ENCODE assay signal across 8 cellular contexts in genomic region chr10:24953350-24954074, GRCh38. TPM values are rescaled to one million over a fixed set of nuclear protein-coding genes. Genes with fewer than 3 reads are reported as not detected.
DNase-seq lines count a peak whose midpoint lies in the region; ATAC-seq and TF ChIP-seq lines count a peak whose summit lies in the region.

No MANE protein-coding gene starts in this region.

- H3K27ac ChIP-seq in PC-3 (ENCODE audit: low read length): peak overlapping the region; percentile 47
- peak overlapping the region; percentile 11 to 80 for H3K27ac ChIP-seq in esophagus (ENCODE audit: low read depth in 2 of 2, low read length in 1 of 2)

- H3K27me3 ChIP-seq in PC-3 (ENCODE audit: low read length) (no peaks in the 10 kb centered on the region), esophagus (ENCODE audit: control insufficient read depth in 1 of 2, insufficient read depth in 2 of 2, low read length in 2 of 2) (no peaks in the 10 kb centered on the region)

- H3K4me3 Mint-ChIP-seq in CD14-positive monocyte: peak overlapping the region; percentile 72 to 87

- TF ChIP-seq CTCF in CD14-positive monocyte (IDR thresholded peaks at IDR 0.05) (no peak), PC-3 (conservative IDR thresholded peaks at IDR 0.05; ENCODE audit: low read depth, low read length) (no peak), omental fat pad (IDR thresholded peaks at IDR 0.05) (no peak)

- H3K79me2 ChIP-seq in PC-3 (ENCODE audit: low read length): no peaks in the 10 kb centered on the region

- DNase-seq in CD14-positive monocyte (ENCODE audit: low spot score) (no peak), PC-3 (peak; percentile 12), omental fat pad (ENCODE audit: low spot score) (no peak), NCI-H524 (lab: John Stamatoyannopoulos, UW) (no peak), NCI-H1436 (lab: John Stamatoyannopoulos, UW) (no peak)

- no peaks in the 10 kb centered on the region for H3K36me3 Mint-ChIP-seq in CD14-positive monocyte

- peak overlapping the region; percentile 84 for H3K4me2 ChIP-seq in PC-3 (ENCODE audit: low read length)

- H3K9me3 ChIP-seq in PC-3 (ENCODE audit: low read length) (no peaks in the 10 kb centered on the region), esophagus (ENCODE audit: control insufficient read depth in 2 of 2, insufficient read depth in 1 of 2, low read depth in 1 of 2, low read length in 1 of 2) (no peaks in the 10 kb centered on the region)

- no peak for ATAC-seq in PC-3
- ATAC-seq in omental fat pad (ENCODE audit: low FRiP score): peak; percentile 20
- no peak for ATAC-seq in GM21447 (IDR thresholded peaks at IDR 0.05; ENCODE audit: unreplicated experiment)
- ATAC-seq in GM19452 (IDR thresholded peaks at IDR 0.05; ENCODE audit: unreplicated experiment): no peak

- intact Hi-C loops in CD14-positive monocyte (cut with micrococcal nuclease) (loop anchor here in 1 of 2 donors (10.0 kb wide), 1 partner anchor 309 kb away; no protein-coding TSS in a partner anchor), PC-3 (cut with micrococcal nuclease) (no loop called here)

- H3K27me3 Mint-ChIP-seq in CD14-positive monocyte (ENCODE audit: low read depth in 3 of 3): peaks cover 17 to 33% (median 22%) of the 10 kb centered on the region in 3 donors

- H3K36me3 ChIP-seq in PC-3 (ENCODE audit: low read depth, low read length) (no peaks in the 10 kb centered on the region), esophagus (ENCODE audit: control insufficient read depth in 2 of 2, insufficient read depth in 2 of 2, low read length in 1 of 2) (no peaks in the 10 kb centered on the region)

- peaks cover 33% of the 10 kb centered on the region for H3K4me1 ChIP-seq in PC-3 (ENCODE audit: insufficient read depth, low read length)
- H3K4me1 ChIP-seq in esophagus (ENCODE audit: control insufficient read depth in 2 of 2, insufficient read depth in 2 of 2, low read length in 1 of 2): no peaks in the 10 kb centered on the region

- H3K4me3 ChIP-seq in PC-3 (ENCODE audit: low read length): peak overlapping the region; percentile 68
- H3K4me3 ChIP-seq in esophagus (ENCODE audit: low read depth in 1 of 2, low read length in 2 of 2): peak overlapping the region in 1 of 2 donors; percentile 59

- peaks cover 0 to 6% (median 0%) of the 10 kb centered on the region in 7 donors for H3K9me3 Mint-ChIP-seq in CD14-positive monocyte

- H4K20me1 ChIP-seq in PC-3 (ENCODE audit: low read length): no peaks in the 10 kb centered on the region

- WGBS in esophagus, 2 donors: 47 to 50% methylated on average over 17 of the region's 17 CpGs

- CTCF ChIA-PET in PC-3 (lab: Charles Lee): no interaction called here

- H3K27ac Mint-ChIP-seq in CD14-positive monocyte: no peak overlapping the region

- POLR2A ChIA-PET in PC-3 (lab: Charles Lee; ENCODE audit: unreplicated experiment): no interaction called here

- peaks cover 15% of the 10 kb centered on the region for H3K4me1 Mint-ChIP-seq in CD14-positive monocyte

- H3K9me2 ChIP-seq in PC-3 (replicated peaks; ENCODE audit: low read length): no peaks in the 10 kb centered on the region

- peak overlapping the region; percentile 83 for H2AFZ ChIP-seq in PC-3 (ENCODE audit: low read length)

- peak overlapping the region; percentile 76 for H3K9ac ChIP-seq in PC-3 (ENCODE audit: low read length)

- BruUV-seq in PC-3 (replicated peaks; lab: Mats Ljungman, UMichigan): no TSS peak

- no peaks in the 10 kb centered on the region for H3F3A ChIP-seq in PC-3 (ENCODE audit: low read length, unreplicated experiment)

RNA-seq across cellular contexts. Expression of gene PRTFDC1, which starts 1.1 kb away (rescaled TPM):
- not detected for polyA plus RNA-seq in CD14-positive monocyte
- 9.7 and 10.2 TPM in 2 replicates for total RNA-seq in PC-3 (2014; rRNA removed)
- polyA plus RNA-seq in esophagus: 1 to 10 TPM in 1 of 2 donors, under 1 TPM in 1; 0.98 to 1.0 TPM
- 1 to 10 TPM; 1.4 to 5.4 (median 2.5) TPM for total RNA-seq in omental fat pad
